In genomic region chr13:75549262-75550158, GRCh38 we compare ENCODE assay signal across 1 cellular context.
TF ChIP-seq lines count a peak whose summit lies in the region.

TSS of gene UCHL3 (plus strand) at chr13:75549791. CDS start at chr13:75549821, 30 bp downstream.

TF ChIP-seq in HepG2, 621 proteins besides CTCF, POLR2A, EP300 and RAD21 (continued from another document and continues in another):
- TF ChIP-seq PRDM4 (CRISPR knock-in tag; IDR thresholded peaks at IDR 0.05; ENCODE audit: borderline replicate concordance) = no peak
- no peak for TF ChIP-seq RARG (CRISPR knock-in tag; IDR thresholded peaks at IDR 0.05; ENCODE audit: low read depth)
- TF ChIP-seq ZNF326 (CRISPR knock-in tag; IDR thresholded peaks at IDR 0.05; ENCODE audit: borderline replicate concordance) = no peak
- TF ChIP-seq TOE1 (CRISPR knock-in tag; IDR thresholded peaks at IDR 0.05) = no peak
- no peak for TF ChIP-seq ZNF775 (CRISPR knock-in tag; IDR thresholded peaks at IDR 0.05; ENCODE audit: borderline replicate concordance)
- TF ChIP-seq ZNF891 (CRISPR knock-in tag; IDR thresholded peaks at IDR 0.05) = peak; percentile 90
- TF ChIP-seq NBN (conservative IDR thresholded peaks at IDR 0.05) = no peak
- TF ChIP-seq ZBED4 (CRISPR knock-in tag; IDR thresholded peaks at IDR 0.05; ENCODE audit: borderline replicate concordance) = peak; percentile 39; the same call in 1 of the 2 replicates
- TF ChIP-seq ZNF639 (CRISPR knock-in tag; conservative IDR thresholded peaks at IDR 0.05) = peak; percentile 30; the same call in 1 of the 2 replicates
- TF ChIP-seq ZNF562 (CRISPR knock-in tag; IDR thresholded peaks at IDR 0.05; ENCODE audit: borderline replicate concordance) = no peak
- no peak for TF ChIP-seq ZNF44 (CRISPR knock-in tag; IDR thresholded peaks at IDR 0.05)
- TF ChIP-seq U2AF2 (IDR thresholded peaks at IDR 0.05; ENCODE audit: low read depth, low read length) = no peak
- TF ChIP-seq MEF2D (CRISPR knock-in tag; IDR thresholded peaks at IDR 0.05) = peak; percentile 24; the same call in 1 of the 2 replicates
- TF ChIP-seq ZNF337 (CRISPR knock-in tag; IDR thresholded peaks at IDR 0.05; ENCODE audit: borderline replicate concordance, low read depth) = no peak; the same call in 1 of the 2 replicates
- TF ChIP-seq CHCHD3 (CRISPR knock-in tag; IDR thresholded peaks at IDR 0.05) = no peak
- peak; percentile 77; the same call in 1 of the 2 replicates for TF ChIP-seq ZNF546 (CRISPR knock-in tag; conservative IDR thresholded peaks at IDR 0.05)
- TF ChIP-seq ZNF530 (CRISPR knock-in tag; IDR thresholded peaks at IDR 0.05; ENCODE audit: low read depth) = no peak
- peak; percentile 29 for TF ChIP-seq RARA (CRISPR knock-in tag; IDR thresholded peaks at IDR 0.05)
- no peak for TF ChIP-seq BRF2 (CRISPR knock-in tag; IDR thresholded peaks at IDR 0.05)
- peak; percentile 34; the same call in 1 of the 2 replicates for TF ChIP-seq MAZ (IDR thresholded peaks at IDR 0.05; ENCODE audit: borderline replicate concordance, low read depth, low read length)
- TF ChIP-seq MAZ (CRISPR knock-in tag; IDR thresholded peaks at IDR 0.05; ENCODE audit: low read depth) = peak; percentile 8
- no peak for TF ChIP-seq CCAR2 (optimal IDR thresholded peaks at IDR 0.05; ENCODE audit: low read depth, low read length)
- TF ChIP-seq AFF4 (CRISPR knock-in tag; IDR thresholded peaks at IDR 0.05) = 0 out of 2 replicates have a peak, but pooled peaks have one; percentile 18
- TF ChIP-seq ZNF709 (CRISPR knock-in tag; IDR thresholded peaks at IDR 0.05) = peak; percentile 63; the same call in 1 of the 2 replicates
- no peak for TF ChIP-seq CENPT (CRISPR knock-in tag; IDR thresholded peaks at IDR 0.05; ENCODE audit: low read depth)
- TF ChIP-seq TIGD3 (CRISPR knock-in tag; IDR thresholded peaks at IDR 0.05; ENCODE audit: borderline replicate concordance) = no peak
- peak; percentile 59; the same call in 1 of the 2 replicates for TF ChIP-seq DRAP1 (CRISPR knock-in tag; IDR thresholded peaks at IDR 0.05)
- peak; percentile 95 for TF ChIP-seq ZNF224 (CRISPR knock-in tag; IDR thresholded peaks at IDR 0.05)
- no peak for TF ChIP-seq ZNF83 (CRISPR knock-in tag; IDR thresholded peaks at IDR 0.05; ENCODE audit: borderline replicate concordance)
- no peak for TF ChIP-seq ATF1 (CRISPR knock-in tag; IDR thresholded peaks at IDR 0.05)
- no peak for TF ChIP-seq PRPF4 (IDR thresholded peaks at IDR 0.05; ENCODE audit: low read depth, low read length, poor library complexity, severe bottlenecking)
- TF ChIP-seq ZNF333 (CRISPR knock-in tag; IDR thresholded peaks at IDR 0.05; ENCODE audit: borderline replicate concordance) = no peak
- peak; percentile 95 for TF ChIP-seq MXD4 (CRISPR knock-in tag; IDR thresholded peaks at IDR 0.05)
- TF ChIP-seq IRF2 (CRISPR knock-in tag; IDR thresholded peaks at IDR 0.05) = peak; percentile 76
- TF ChIP-seq NFE2L2 (IDR thresholded peaks at IDR 0.05; ENCODE audit: low read length) = no peak
- TF ChIP-seq ZNF160 (CRISPR knock-in tag; IDR thresholded peaks at IDR 0.05) = no peak
- peak; percentile 88 for TF ChIP-seq NR2C2 (CRISPR knock-in tag; IDR thresholded peaks at IDR 0.05; ENCODE audit: borderline replicate concordance)
- TF ChIP-seq ZNF781 (CRISPR knock-in tag; IDR thresholded peaks at IDR 0.05; ENCODE audit: borderline replicate concordance, not compliant biosample characterization) = peak; percentile 22
- TF ChIP-seq FOXP1 (IDR thresholded peaks at IDR 0.05) = no peak
- no peak; the same call in 1 of the 2 replicates for TF ChIP-seq FOXP1 (CRISPR knock-in tag; IDR thresholded peaks at IDR 0.05)
- no peak for TF ChIP-seq MAFG (CRISPR knock-in tag; IDR thresholded peaks at IDR 0.05)
- TF ChIP-seq ATM (IDR thresholded peaks at IDR 0.05; ENCODE audit: borderline replicate concordance) = no peak
- TF ChIP-seq ZNF672 (CRISPR knock-in tag; IDR thresholded peaks at IDR 0.05) = no peak
- peak; percentile 22; the same call in 1 of the 2 replicates for TF ChIP-seq USF2 (IDR thresholded peaks at IDR 0.05; ENCODE audit: low read depth, low read length)
- no peak for TF ChIP-seq USF2 (CRISPR knock-in tag; IDR thresholded peaks at IDR 0.05; ENCODE audit: borderline replicate concordance)
- TF ChIP-seq NKX3-1 (CRISPR knock-in tag; IDR thresholded peaks at IDR 0.05) = peak; percentile 60; the same call in 1 of the 2 replicates
